ENCODE assay signal across 10 cellular contexts in the genomic region with DNA sequence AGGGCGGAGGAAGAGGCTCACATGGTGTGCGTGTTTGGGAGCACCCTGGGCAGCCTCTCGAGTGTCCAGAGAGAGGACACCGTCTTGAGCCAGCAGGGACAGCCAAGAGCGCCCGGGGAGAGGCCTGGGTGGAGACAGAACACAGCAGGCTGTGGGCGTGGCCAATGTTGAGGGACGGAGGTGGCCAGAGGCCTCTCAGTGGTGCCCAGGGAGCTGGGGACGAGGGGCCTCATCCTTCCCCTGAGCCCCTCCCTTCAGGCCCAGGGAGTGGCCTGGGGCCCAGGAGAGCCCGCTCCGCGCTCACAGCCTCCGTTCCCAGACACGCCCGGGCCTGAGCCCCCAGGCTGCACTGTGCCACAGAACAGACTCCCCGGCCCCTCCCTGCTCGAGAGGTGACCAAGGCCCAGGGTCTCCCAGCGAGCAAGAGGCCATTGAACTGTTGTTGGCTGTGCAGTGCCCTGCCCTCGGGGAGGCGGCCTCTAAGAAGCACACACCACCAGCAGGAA. TPM values are rescaled to one million over a fixed set of nuclear protein-coding genes. Genes with fewer than 3 reads are reported as not detected.
A peak's percentile ranks its signal among the peaks of the same experiment; 100 is the strongest.
DNase-seq lines count a peak whose midpoint lies in the region; ATAC-seq and TF ChIP-seq lines count a peak whose summit lies in the region.
"Had no signal": no experiment of that assay in that cellular context is flagged by ENCODE, and none has a peak within 500 bp of the region (broad histone marks: within the 10 kb centered on the region; RNA-seq: fewer than 3 reads in every experiment).

No MANE protein-coding gene starts in this region.

- no peak overlapping the region for H2AFZ ChIP-seq in mammary epithelial cell (ENCODE audit: low read depth, low read length)

- peaks cover 13% of the 10 kb centered on the region for H3K27me3 ChIP-seq in mammary epithelial cell (ENCODE audit: insufficient read depth, low read length)
- H3K27me3 ChIP-seq in liver (ENCODE audit: control insufficient read depth in 4 of 4, insufficient read depth in 4 of 4, low read length in 3 of 4) = no peaks in the 10 kb centered on the region
- no peaks in the 10 kb centered on the region for H3K27me3 ChIP-seq in aorta (ENCODE audit: control insufficient read depth in 1 of 2, insufficient read depth in 2 of 2, low read length in 1 of 2)

- H4K20me1 ChIP-seq in mammary epithelial cell (ENCODE audit: insufficient read depth, low read length) = no peaks in the 10 kb centered on the region

- H3K27ac ChIP-seq in mammary epithelial cell (ENCODE audit: insufficient read depth, low read depth, low read length) = no peak overlapping the region
- H3K27ac ChIP-seq in liver (ENCODE audit: low read depth in 1 of 2, low read length in 2 of 2) = no peak overlapping the region
- no peak overlapping the region for H3K27ac ChIP-seq in aorta (ENCODE audit: low read depth in 1 of 2, low read length in 2 of 2)
- H3K27ac ChIP-seq: C4-2B had no signal

- TF ChIP-seq CTCF in mammary epithelial cell (conservative IDR thresholded peaks at IDR 0.05 in 1 of 2, IDR thresholded peaks at IDR 0.05 in 1 of 2; ENCODE audit: extremely low read depth in 1 of 2, insufficient read depth in 1 of 2, low read depth in 1 of 2, low read length in 2 of 2) (peak; percentile 4 to 23), liver (IDR thresholded peaks at IDR 0.05; ENCODE audit: low read depth, low read length, missing input control) (peak; percentile 23)

- H3K9me3 Mint-ChIP-seq in activated naive CD4-positive, alpha-beta T cell treated with anti-CD3 and anti-CD28 coated beads, Interleukin-2, amount 50 U/mL, for 72 hours = no peaks in the 10 kb centered on the region

- no TSS peak for BruUV-seq in mammary epithelial cell (replicated peaks; lab: Mats Ljungman, UMichigan)

- H3K9ac ChIP-seq in mammary epithelial cell (ENCODE audit: insufficient read depth, low read length) (no peak overlapping the region), liver (ENCODE audit: low read depth in 1 of 2, low read length in 2 of 2) (no peak overlapping the region)

- dilution Hi-C loops in mammary epithelial cell (cut with HindIII; ENCODE audit: low sequenced_read_pairs) = no loop called here

- peak in 1 of 2 donors; percentile 49 for TF ChIP-seq RAD21 in liver (IDR thresholded peaks at IDR 0.05)

- H3K9me3 ChIP-seq in mammary epithelial cell (replicated peaks; ENCODE audit: insufficient read depth, low read length) = no peaks in the 10 kb centered on the region
- H3K9me3 ChIP-seq in liver (ENCODE audit: control insufficient read depth in 4 of 4, low read length in 3 of 4) = no peaks in the 10 kb centered on the region
- no peaks in the 10 kb centered on the region for H3K9me3 ChIP-seq in aorta (ENCODE audit: control insufficient read depth, low read length)

- H3K4me1 ChIP-seq in mammary epithelial cell (ENCODE audit: insufficient read depth, low read length) = no peaks in the 10 kb centered on the region
- no peaks in the 10 kb centered on the region for H3K4me1 ChIP-seq in liver (ENCODE audit: control insufficient read depth in 4 of 4, insufficient read depth in 4 of 4, low read length in 3 of 4)
- H3K4me1 ChIP-seq in aorta (ENCODE audit: control insufficient read depth in 1 of 2, insufficient read depth in 2 of 2, low read length in 2 of 2) = no peaks in the 10 kb centered on the region

- peak overlapping the region; percentile 24 to 85 for H3K27ac Mint-ChIP-seq in activated naive CD4-positive, alpha-beta T cell treated with anti-CD3 and anti-CD28 coated beads, Interleukin-2, amount 50 U/mL, for 72 hours

- no peaks in the 10 kb centered on the region for H3K79me2 ChIP-seq in mammary epithelial cell (ENCODE audit: insufficient read depth, low read length)

- H3K36me3 ChIP-seq in mammary epithelial cell (ENCODE audit: insufficient read depth, low read length) (no peaks in the 10 kb centered on the region), liver (ENCODE audit: control insufficient read depth in 4 of 4, insufficient read depth in 3 of 4, low read depth in 1 of 4, low read length in 3 of 4) (no peaks in the 10 kb centered on the region), aorta (ENCODE audit: control insufficient read depth in 1 of 2, insufficient read depth in 2 of 2, low read length in 1 of 2) (no peaks in the 10 kb centered on the region)

- no peak overlapping the region for H3K4me2 ChIP-seq in mammary epithelial cell (ENCODE audit: insufficient read depth, low read depth, low read length)

- DNase-seq in activated naive CD4-positive, alpha-beta T cell treated with anti-CD3 and anti-CD28 coated beads, Interleukin-2, amount 50 U/mL, for 72 hours (ENCODE audit: low spot score in 2 of 2) = no peak
- no peak for DNase-seq in activated naive CD4-positive, alpha-beta T cell treated with anti-CD3 and anti-CD28 coated beads, Interleukin-2, amount 50 U/mL, for 16 hours
- DNase-seq in mammary epithelial cell (no peak), aorta (peak; percentile 78 to 87), DMS153 treated with DMSO at 0.1 percent for 48 hours (lab: John Stamatoyannopoulos, UW; ENCODE audit: unreplicated experiment) (no peak), amygdala (lab: John Stamatoyannopoulos, UW) (no peak)
- no peak for DNase-seq in activated CD8-positive, alpha-beta memory T cell treated with anti-CD3 and anti-CD28 coated beads for 24 hours
- DNase-seq: activated naive CD4-positive, alpha-beta T cell had no signal

- no peaks in the 10 kb centered on the region for H3K36me3 Mint-ChIP-seq in activated naive CD4-positive, alpha-beta T cell treated with anti-CD3 and anti-CD28 coated beads, Interleukin-2, amount 50 U/mL, for 72 hours

- CTCF ChIA-PET in mammary epithelial cell (lab: Charles Lee; ENCODE audit: low non-redundant PET) = no interaction called here

- intact Hi-C loops in mammary epithelial cell (cut with micrococcal nuclease) (no loop called here), aorta (cut with DNase I) (no loop called here)

- no peak for ATAC-seq in activated naive CD4-positive, alpha-beta T cell treated with anti-CD3 and anti-CD28 coated beads, Interleukin-2, amount 50 U/mL, for 72 hours
- peak; percentile 60 for ATAC-seq in aorta (ENCODE audit: low FRiP score)

- 16% methylated on average over 3 of the region's 20 CpGs for WGBS in mammary epithelial cell (ENCODE audit: low coverage, missing lambda C conversion rate)
- 64% methylated on average over 20 of the region's 20 CpGs for WGBS in liver
- WGBS in aorta, 2 donors = 64 to 69% methylated on average over 20 of the region's 20 CpGs

- no peak overlapping the region for H3K4me3 ChIP-seq in mammary epithelial cell (replicated peaks in 1 of 3; ENCODE audit: insufficient read depth in 1 of 3, low read depth in 2 of 3, low read length in 3 of 3)
- H3K4me3 ChIP-seq in liver (ENCODE audit: low read depth in 1 of 3, low read length in 3 of 3) = no peak overlapping the region
- H3K4me3 ChIP-seq in aorta (ENCODE audit: low read length in 2 of 2) = no peak overlapping the region

- in situ Hi-C loops in mammary epithelial cell (cut with MboI; ENCODE audit: low sequenced_read_pairs in 2 of 2) = no loop called here

TF ChIP-seq in liver, 16 proteins besides CTCF, POLR2A, EP300 and RAD21 (continues in another document):
- TF ChIP-seq, protein P1, sequence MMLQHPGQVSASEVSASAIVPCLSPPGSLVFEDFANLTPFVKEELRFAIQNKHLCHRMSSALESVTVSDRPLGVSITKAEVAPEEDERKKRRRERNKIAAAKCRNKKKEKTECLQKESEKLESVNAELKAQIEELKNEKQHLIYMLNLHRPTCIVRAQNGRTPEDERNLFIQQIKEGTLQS (IDR thresholded peaks at IDR 0.05) = no peak
- TF ChIP-seq FOXA1 (IDR thresholded peaks at IDR 0.05) = no peak
- TF ChIP-seq YY1 (IDR thresholded peaks at IDR 0.05) = no peak
- TF ChIP-seq SP1 (IDR thresholded peaks at IDR 0.05) = no peak
- TF ChIP-seq GABPA (IDR thresholded peaks at IDR 0.05 in 1 of 2, conservative IDR thresholded peaks at IDR 0.05 in 1 of 2) = no peak
- TF ChIP-seq, protein P2, sequence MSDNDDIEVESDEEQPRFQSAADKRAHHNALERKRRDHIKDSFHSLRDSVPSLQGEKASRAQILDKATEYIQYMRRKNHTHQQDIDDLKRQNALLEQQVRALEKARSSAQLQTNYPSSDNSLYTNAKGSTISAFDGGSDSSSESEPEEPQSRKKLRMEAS (IDR thresholded peaks at IDR 0.05) = no peak
- TF ChIP-seq, protein P3, sequence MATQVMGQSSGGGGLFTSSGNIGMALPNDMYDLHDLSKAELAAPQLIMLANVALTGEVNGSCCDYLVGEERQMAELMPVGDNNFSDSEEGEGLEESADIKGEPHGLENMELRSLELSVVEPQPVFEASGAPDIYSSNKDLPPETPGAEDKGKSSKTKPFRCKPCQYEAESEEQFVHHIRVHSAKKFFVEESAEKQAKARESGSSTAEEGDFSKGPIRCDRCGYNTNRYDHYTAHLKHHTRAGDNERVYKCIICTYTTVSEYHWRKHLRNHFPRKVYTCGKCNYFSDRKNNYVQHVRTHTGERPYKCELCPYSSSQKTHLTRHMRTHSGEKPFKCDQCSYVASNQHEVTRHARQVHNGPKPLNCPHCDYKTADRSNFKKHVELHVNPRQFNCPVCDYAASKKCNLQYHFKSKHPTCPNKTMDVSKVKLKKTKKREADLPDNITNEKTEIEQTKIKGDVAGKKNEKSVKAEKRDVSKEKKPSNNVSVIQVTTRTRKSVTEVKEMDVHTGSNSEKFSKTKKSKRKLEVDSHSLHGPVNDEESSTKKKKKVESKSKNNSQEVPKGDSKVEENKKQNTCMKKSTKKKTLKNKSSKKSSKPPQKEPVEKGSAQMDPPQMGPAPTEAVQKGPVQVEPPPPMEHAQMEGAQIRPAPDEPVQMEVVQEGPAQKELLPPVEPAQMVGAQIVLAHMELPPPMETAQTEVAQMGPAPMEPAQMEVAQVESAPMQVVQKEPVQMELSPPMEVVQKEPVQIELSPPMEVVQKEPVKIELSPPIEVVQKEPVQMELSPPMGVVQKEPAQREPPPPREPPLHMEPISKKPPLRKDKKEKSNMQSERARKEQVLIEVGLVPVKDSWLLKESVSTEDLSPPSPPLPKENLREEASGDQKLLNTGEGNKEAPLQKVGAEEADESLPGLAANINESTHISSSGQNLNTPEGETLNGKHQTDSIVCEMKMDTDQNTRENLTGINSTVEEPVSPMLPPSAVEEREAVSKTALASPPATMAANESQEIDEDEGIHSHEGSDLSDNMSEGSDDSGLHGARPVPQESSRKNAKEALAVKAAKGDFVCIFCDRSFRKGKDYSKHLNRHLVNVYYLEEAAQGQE (IDR thresholded peaks at IDR 0.05) = no peak
- TF ChIP-seq TAF1 (conservative IDR thresholded peaks at IDR 0.05) = no peak
- TF ChIP-seq HNF4A (conservative IDR thresholded peaks at IDR 0.05) = no peak
- TF ChIP-seq EGR1 (IDR thresholded peaks at IDR 0.05; ENCODE audit: low read depth in 2 of 2) = no peak
- TF ChIP-seq FOXA2 (IDR thresholded peaks at IDR 0.05) = no peak
- TF ChIP-seq RXRA (IDR thresholded peaks at IDR 0.05) = no peak
- no peak for TF ChIP-seq HNF4G (IDR thresholded peaks at IDR 0.05)

RNA-seq across cellular contexts. Expression of a gene that starts 48.4 kb away (rescaled TPM):
- total RNA-seq in activated naive CD4-positive, alpha-beta T cell treated with anti-CD3 and anti-CD28 coated beads, Interleukin-2, amount 50 U/mL, for 72 hours = 1 to 10 TPM; 1.5 to 1.8 TPM
- total RNA-seq in mammary epithelial cell (under 1 TPM; 0.38 to 0.50 TPM), liver (10 to 100 TPM in 1 of 2 donors, 1 to 10 TPM in 1; 2.6 to 10.2 TPM), aorta (10 to 100 TPM; 13.7 to 37.7 TPM)
- polyA plus RNA-seq in mammary epithelial cell (0.08 TPM), liver (1 to 10 TPM; 2.7 to 4.3 TPM), aorta (10 to 100 TPM; 11.3 to 21.3 TPM)
- polyA minus RNA-seq in mammary epithelial cell = not detected

Comparison
In these comparisons a context has a peak if more than half of its experiments do, and no peak if none do; other contexts are left out.
1. DNase-seq: peak in aorta (2 of 2); none in activated naive CD4-positive, alpha-beta T cell treated with anti-CD3 and anti-CD28 coated beads, Interleukin-2, amount 50 U/mL, for 72 hours (0 of 2), activated naive CD4-positive, alpha-beta T cell treated with anti-CD3 and anti-CD28 coated beads, Interleukin-2, amount 50 U/mL, for 16 hours (single experiment), mammary epithelial cell (single experiment), DMS153 treated with DMSO at 0.1 percent for 48 hours (single experiment), amygdala (0 of 56) and activated CD8-positive, alpha-beta memory T cell treated with anti-CD3 and anti-CD28 coated beads for 24 hours (single experiment).